In genomic region chr3:187952849-187953248, GRCh38 we compare ENCODE assay signal across 16 cellular contexts.
"Had no signal": no experiment of that assay in that cellular context is flagged by ENCODE, and none has a peak within 500 bp of the region (broad histone marks: within the 10 kb centered on the region; RNA-seq: fewer than 3 reads in every experiment).

No MANE protein-coding gene starts in this region.

- H3K9me3 ChIP-seq: esophagus muscularis mucosa, mucosa of descending colon, right atrium auricular region, thyroid gland, uterus had no signal

- H3K4me1 ChIP-seq: uterus had no signal

- DNase-seq: activated CD4-positive, alpha-beta memory T cell treated with anti-CD3 and anti-CD28 coated beads, Interleukin-2, amount 10 ng/mL, durations not matched to agents 7 days and 5 days; activated gamma-delta T cell; activated naive CD8-positive, alpha-beta T cell treated with anti-CD3 and anti-CD28 coated beads for 36 hours; activated T-cell treated with anti-CD3 and anti-CD28 coated beads, Interleukin-2, amount 50 U/mL, for 48 hours; brain microvascular endothelial cell; cerebellar nuclear complex; effector memory CD8-positive, alpha-beta T cell; glutamatergic neuron; mucosa of descending colon; naive thymus-derived CD8-positive, alpha-beta T cell; posterior cingulate gyrus; small intestine; thyroid gland; uterus had no signal

- H3K4me3 ChIP-seq: esophagus muscularis mucosa, mucosa of descending colon, right atrium auricular region, thyroid gland, uterus had no signal

- ATAC-seq: effector memory CD8-positive, alpha-beta T cell; mucosa of descending colon; naive thymus-derived CD8-positive, alpha-beta T cell had no signal

- H3K36me3 ChIP-seq: brain microvascular endothelial cell, esophagus muscularis mucosa, right atrium auricular region, thyroid gland, uterus had no signal

- H3K27me3 ChIP-seq: brain microvascular endothelial cell, esophagus muscularis mucosa, right atrium auricular region, thyroid gland, uterus had no signal

- H3K27ac ChIP-seq: brain microvascular endothelial cell, esophagus muscularis mucosa, right atrium auricular region, thyroid gland, uterus had no signal
